In the genomic region with DNA sequence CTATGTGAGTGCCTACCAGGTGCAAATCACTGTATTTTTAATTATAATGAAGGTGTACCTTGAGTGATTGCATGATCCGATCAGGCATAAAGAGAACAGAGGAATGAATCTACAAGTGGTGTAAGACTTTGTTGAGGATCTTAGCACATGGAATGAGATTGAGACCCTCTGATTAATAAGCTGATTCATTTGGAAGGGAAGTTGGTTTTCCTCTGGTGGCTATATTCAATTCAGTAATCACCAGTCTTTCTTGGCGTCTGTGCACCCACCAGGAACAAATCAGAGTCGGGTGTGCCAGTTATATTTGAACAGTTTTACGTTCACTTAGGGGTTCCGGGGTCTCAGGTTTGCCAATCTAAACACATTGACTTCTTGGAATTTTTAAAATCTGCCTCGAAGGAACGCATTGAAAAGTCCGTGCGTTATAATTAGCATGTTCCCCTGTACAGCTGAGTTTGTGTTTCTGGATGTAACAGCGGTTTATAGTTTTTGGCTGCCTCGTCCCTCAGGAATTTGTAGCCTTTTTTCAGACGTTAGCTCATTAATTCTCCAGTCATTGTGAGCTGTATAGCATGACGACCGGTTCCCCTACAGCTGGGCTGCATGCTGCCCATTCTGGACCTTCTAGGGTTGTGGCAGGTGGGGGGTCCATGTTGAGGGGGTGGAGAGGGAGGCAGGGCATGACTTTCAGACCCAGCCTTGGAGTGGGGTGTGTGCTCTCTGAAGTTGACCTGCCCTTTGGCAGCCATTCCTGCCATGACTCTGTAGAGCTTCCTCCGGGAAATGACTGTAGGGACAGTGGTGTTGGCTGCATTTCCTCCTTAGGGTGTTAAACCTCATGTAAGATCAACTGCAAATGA, we compare ENCODE assay signal across 13 cellular contexts. TPM values are rescaled to one million over a fixed set of nuclear protein-coding genes. Genes with fewer than 3 reads are reported as not detected.
DNase-seq lines count a peak whose midpoint lies in the region; ATAC-seq and TF ChIP-seq lines count a peak whose summit lies in the region.
"Had no signal": no experiment of that assay in that cellular context is flagged by ENCODE, and none has a peak within 500 bp of the region (broad histone marks: within the 10 kb centered on the region; RNA-seq: fewer than 3 reads in every experiment).

No MANE protein-coding gene starts in this region.

- H3K4me3 Mint-ChIP-seq in activated naive CD8-positive, alpha-beta T cell treated with anti-CD3 and anti-CD28 coated beads for 36 hours = no peak overlapping the region

- peak; percentile 78 for ATAC-seq in left lobe of liver

- WGBS in suprapubic skin = 27% methylated on average over 15 of the region's 15 CpGs

- DNase-seq in HT1080 (ENCODE audit: low read depth) (peak; percentile 50), dermis blood vessel endothelial cell (peak; percentile 53), left lobe of liver (ENCODE audit: low spot score) (peak; percentile 75), suprapubic skin (ENCODE audit: low spot score in 2 of 2) (no peak), NCI-H446 (lab: John Stamatoyannopoulos, UW) (no peak), H7 (no peak), GM19238 (ENCODE audit: insufficient read length, low spot score) (no peak)
- DNase-seq in activated naive CD8-positive, alpha-beta T cell treated with anti-CD3 and anti-CD28 coated beads for 36 hours = no peak
- DNase-seq: activated naive CD4-positive, alpha-beta T cell treated with anti-CD3 and anti-CD28 coated beads, Interleukin-2, amount 50 U/mL, for 16 hours; head of caudate nucleus; Kasumi-1; NCI-H748 treated with DMSO at 0.1 percent for 48 hours had no signal

- H3K9me3 ChIP-seq in suprapubic skin = no peaks in the 10 kb centered on the region

- peaks cover 30% of the 10 kb centered on the region for H3K4me1 ChIP-seq in suprapubic skin

- no peak for TF ChIP-seq POLR2A in suprapubic skin (IDR thresholded peaks at IDR 0.05)

- H3K27me3 ChIP-seq in suprapubic skin (no peaks in the 10 kb centered on the region), H7 (ENCODE audit: control insufficient read depth, insufficient read depth, low read length) (no peaks in the 10 kb centered on the region)

- no peak overlapping the region for H3K27ac Mint-ChIP-seq in activated naive CD8-positive, alpha-beta T cell treated with anti-CD3 and anti-CD28 coated beads for 36 hours

- no peaks in the 10 kb centered on the region for H3K27me3 Mint-ChIP-seq in activated naive CD8-positive, alpha-beta T cell treated with anti-CD3 and anti-CD28 coated beads for 36 hours

- no peak for TF ChIP-seq CTCF in suprapubic skin (IDR thresholded peaks at IDR 0.05)

- no peaks in the 10 kb centered on the region for H3K36me3 ChIP-seq in suprapubic skin
- no peaks in the 10 kb centered on the region for H3K36me3 ChIP-seq in H7 (replicated peaks; ENCODE audit: control insufficient read depth, insufficient read depth, low read length)

- H3K27ac ChIP-seq in suprapubic skin = peak overlapping the region; percentile 30
- H3K27ac ChIP-seq: parathyroid adenoma had no signal

- H3K4me1 Mint-ChIP-seq in activated naive CD8-positive, alpha-beta T cell treated with anti-CD3 and anti-CD28 coated beads for 36 hours = peaks cover 5% of the 10 kb centered on the region

- peaks cover 2% of the 10 kb centered on the region for H3K36me3 Mint-ChIP-seq in activated naive CD8-positive, alpha-beta T cell treated with anti-CD3 and anti-CD28 coated beads for 36 hours

- H3K9me3 Mint-ChIP-seq in activated naive CD8-positive, alpha-beta T cell treated with anti-CD3 and anti-CD28 coated beads for 36 hours = no peaks in the 10 kb centered on the region

- no peak for TF ChIP-seq EP300 in suprapubic skin (IDR thresholded peaks at IDR 0.05)

- peak overlapping the region; percentile 1 for H3K4me3 ChIP-seq in suprapubic skin
- H3K4me3 ChIP-seq in H7 (ENCODE audit: insufficient read depth, low read depth, low read length) = no peak overlapping the region

RNA-seq across cellular contexts. Expression of a gene that starts 20.3 kb away (rescaled TPM):
- total RNA-seq in HT1080 (2014; rRNA removed; shearing (Covaris generic)) = 93.6 and 95.2 TPM in 2 replicates
- 45.5 and 58.6 TPM in 2 replicates for polyA plus RNA-seq in HT1080 (2015; cell fraction: cytosol; rRNA removed)
- 114 and 128 TPM in 2 replicates for polyA plus RNA-seq in HT1080 (2015; cell fraction: nucleus; rRNA removed)
- total RNA-seq in dermis blood vessel endothelial cell (131 and 133 TPM in 2 replicates), left lobe of liver (195 TPM), suprapubic skin (10 to 100 TPM; 17.2 to 31.8 (median 28.8) TPM)
- total RNA-seq in activated naive CD8-positive, alpha-beta T cell treated with anti-CD3 and anti-CD28 coated beads for 36 hours = 10 to 100 TPM; 31.5 to 35.0 TPM
- 47.4 and 55.8 TPM in 2 replicates for total RNA-seq in H7 (2014; rRNA removed; shearing (Covaris generic))

Comparison
In these comparisons a context has a peak if more than half of its experiments do, and no peak if none do; other contexts are left out.
1. DNase-seq: peak in HT1080 (single experiment), dermis blood vessel endothelial cell (single experiment) and left lobe of liver (single experiment); none in suprapubic skin (0 of 2), NCI-H446 (0 of 2), activated naive CD8-positive, alpha-beta T cell treated with anti-CD3 and anti-CD28 coated beads for 36 hours (single experiment), H7 (single experiment) and GM19238 (single experiment).